ENCODE assay signal across 26 cellular contexts in genomic region chr20:4153661-4154238, GRCh38. TPM values are rescaled to one million over a fixed set of nuclear protein-coding genes. Genes with fewer than 3 reads are reported as not detected.
DNase-seq lines count a peak whose midpoint lies in the region; ATAC-seq and TF ChIP-seq lines count a peak whose summit lies in the region.
"Had no signal": no experiment of that assay in that cellular context is flagged by ENCODE, and none has a peak within 500 bp of the region (broad histone marks: within the 10 kb centered on the region; RNA-seq: fewer than 3 reads in every experiment).

No MANE protein-coding gene starts in this region.

- H3K9me3 ChIP-seq in Panc1 (ENCODE audit: control insufficient read depth, insufficient read depth, low read depth, low read length) (no peaks in the 10 kb centered on the region), parathyroid adenoma (ENCODE audit: control insufficient read depth, low read length) (no peaks in the 10 kb centered on the region)
- H3K9me3 ChIP-seq: gastrocnemius medialis had no signal

- POLR2A ChIA-PET in Panc1 (lab: Charles Lee) = no interaction called here

- BruUV-seq in Panc1 (replicated peaks; lab: Mats Ljungman, UMichigan) = no TSS peak

- no peak for ATAC-seq in Panc1
- ATAC-seq: gastrocnemius medialis, right cardiac atrium had no signal

- H3K4me2 ChIP-seq in parathyroid adenoma (ENCODE audit: low read length) = no peak overlapping the region
- H3K4me2 ChIP-seq: KMS-11 had no signal

- no peak for TF ChIP-seq CTCF in C4-2B (conservative IDR thresholded peaks at IDR 0.05)
- TF ChIP-seq CTCF in Panc1 (IDR thresholded peaks at IDR 0.05) = no peak
- no peak for TF ChIP-seq CTCF in dorsolateral prefrontal cortex (IDR thresholded peaks at IDR 0.05 in 54 of 56, conservative IDR thresholded peaks at IDR 0.05 in 2 of 56; ENCODE audit: low read depth in 1 of 56, partially characterized antibody in 56 of 56)
- TF ChIP-seq CTCF in parathyroid adenoma (IDR thresholded peaks at IDR 0.05) = no peak

- H3K9ac ChIP-seq in parathyroid adenoma = peak overlapping the region; percentile 12
- H3K9ac ChIP-seq: KMS-11 had no signal

- H3K27me3 ChIP-seq in Panc1 (ENCODE audit: control insufficient read depth, insufficient read depth, low read length) (no peaks in the 10 kb centered on the region), dorsolateral prefrontal cortex (no peaks in the 10 kb centered on the region), parathyroid adenoma (ENCODE audit: control insufficient read depth, insufficient read depth, low read length) (no peaks in the 10 kb centered on the region)
- H3K27me3 ChIP-seq: gastrocnemius medialis had no signal

- CTCF ChIA-PET in Panc1 (lab: Charles Lee) = interaction anchor here (0.9 kb wide), 1 partner anchor 10 kb away, joined by 3 read pairs; no protein-coding TSS in a partner anchor

- H3K79me2 ChIP-seq in parathyroid adenoma = peaks cover 42% of the 10 kb centered on the region

- H3K36me3 ChIP-seq in Panc1 (ENCODE audit: control insufficient read depth, insufficient read depth, low read length) = peaks cover 2% of the 10 kb centered on the region; the same call in 1 of the 2 replicates
- no peaks in the 10 kb centered on the region for H3K36me3 ChIP-seq in parathyroid adenoma (ENCODE audit: control insufficient read depth, insufficient read depth, low read length)
- H3K36me3 ChIP-seq: gastrocnemius medialis had no signal

- no peak overlapping the region for H3K4me3 ChIP-seq in Panc1 (ENCODE audit: low read depth in 2 of 2, low read length in 2 of 2)
- no peak overlapping the region for H3K4me3 ChIP-seq in dorsolateral prefrontal cortex
- no peak overlapping the region for H3K4me3 ChIP-seq in parathyroid adenoma (ENCODE audit: low read depth, low read length)
- H3K4me3 ChIP-seq: gastrocnemius medialis had no signal

- DNase-seq in Panc1 (ENCODE audit: low read depth, low spot score) = no peak
- no peak for DNase-seq in dorsolateral prefrontal cortex
- no peak for DNase-seq in stimulated activated CD4-positive, alpha-beta T cell treated with anti-CD3 and anti-CD28 coated beads, Interleukin-4, amount 100 ng/mL, for 24 hours
- no peak for DNase-seq in Ammon's horn (ENCODE audit: low spot score)
- DNase-seq in DMS79 treated with DMSO at 0.1 percent for 48 hours (lab: John Stamatoyannopoulos, UW) = no peak
- no peak for DNase-seq in stimulated activated CD4-positive, alpha-beta T cell treated with anti-CD3 and anti-CD28 coated beads, Interleukin-4, amount 100 ng/mL, for 4 hours
- DNase-seq: activated CD8-positive, alpha-beta memory T cell treated with anti-CD3 and anti-CD28 coated beads for 24 hours; activated naive CD4-positive, alpha-beta T cell; activated T-cell treated with anti-CD3 and anti-CD28 coated beads, Interleukin-2, amount 50 U/mL, for 24 hours; CD8-positive, alpha-beta memory T cell; DMS53; effector CD8-positive, alpha-beta T cell; gastrocnemius medialis; GF-D8; H7; islet precursor cell; MV-4-11; NCI-H1694; occipital lobe; OCI-M1; right cardiac atrium; SIG-M5; T-helper 1 cell had no signal

- in situ Hi-C loops in Panc1 (cut with HindIII; ENCODE audit: low pct_unique_long_range_greater_than_20kb, low sequenced_read_pairs) = no loop called here

- H3K27ac ChIP-seq in C4-2B (peak overlapping the region; percentile 45), Panc1 (ENCODE audit: low read length) (peak overlapping the region; percentile 71), dorsolateral prefrontal cortex (peak overlapping the region in 52 of 59 donors; percentile 10 to 89 (median 72)), parathyroid adenoma (peak overlapping the region; percentile 77)
- H3K27ac ChIP-seq: gastrocnemius medialis, KMS-11 had no signal

- H2AFZ ChIP-seq in parathyroid adenoma = peak overlapping the region; percentile 5

- H3K4me1 ChIP-seq in Panc1 (ENCODE audit: control insufficient read depth, insufficient read depth, low read length) (peaks cover 50% of the 10 kb centered on the region), parathyroid adenoma (peaks cover 14% of the 10 kb centered on the region)

- intact Hi-C loops in Panc1 (cut with micrococcal nuclease; ENCODE audit: unreplicated experiment) = loop anchor here (5.0 kb wide), 1 partner anchor 41 kb away; no protein-coding TSS in a partner anchor
- intact Hi-C loops in dorsolateral prefrontal cortex (cut with DNase I) = loop anchor here in 1 of 2 donors (10.0 kb wide), 1 partner anchor 259 kb away; no protein-coding TSS in a partner anchor

RNA-seq across cellular contexts. Expression of gene SMOX, which starts 5.1 kb away (rescaled TPM):
- 33.8 TPM for total RNA-seq in Panc1 (2021; ENCODE audit: unreplicated experiment)
- polyA plus RNA-seq in Panc1 (2012; ENCODE audit: insufficient read length) = 27.6 TPM
- total RNA-seq in dorsolateral prefrontal cortex = 100 to 1,000 TPM in 2 of 120 experiments, 10 to 100 TPM in 118; 28.1 to 182 (median 50.5) TPM
- polyA plus RNA-seq: CD8-positive, alpha-beta memory T cell had no signal
